Comparison of ENCODE assay signal across 1 cellular context in genomic region chr1:113758631-113759340, GRCh38.
TF ChIP-seq lines count a peak whose summit lies in the region.

No MANE protein-coding gene starts in this region.

TF ChIP-seq in SK-N-SH treated with all-trans-retinoic acid at 6 μM for 48 hours, 23 proteins besides CTCF, POLR2A, EP300 and RAD21 (continued from another document):
- TF ChIP-seq CREB5 (CRISPR knock-in tag; IDR thresholded peaks at IDR 0.05; ENCODE audit: low read depth): no peak
- no peak for TF ChIP-seq ARNTL (CRISPR knock-in tag; IDR thresholded peaks at IDR 0.05; ENCODE audit: borderline replicate concordance, low read depth)
- TF ChIP-seq RARB (CRISPR knock-in tag; IDR thresholded peaks at IDR 0.05): no peak
- TF ChIP-seq POU6F1 (CRISPR knock-in tag; IDR thresholded peaks at IDR 0.05; ENCODE audit: borderline replicate concordance, low read depth): no peak
- TF ChIP-seq CSDC2 (CRISPR knock-in tag; IDR thresholded peaks at IDR 0.05): no peak
- no peak for TF ChIP-seq TOX (CRISPR knock-in tag; IDR thresholded peaks at IDR 0.05; ENCODE audit: borderline replicate concordance)
- TF ChIP-seq OSR1 (CRISPR knock-in tag; IDR thresholded peaks at IDR 0.05): no peak
- TF ChIP-seq ZC3H10 (CRISPR knock-in tag; IDR thresholded peaks at IDR 0.05): no peak
- no peak for TF ChIP-seq ESRRG (CRISPR knock-in tag; IDR thresholded peaks at IDR 0.05)
